15 cellular contexts compared by ENCODE assay signal in the genomic region with DNA sequence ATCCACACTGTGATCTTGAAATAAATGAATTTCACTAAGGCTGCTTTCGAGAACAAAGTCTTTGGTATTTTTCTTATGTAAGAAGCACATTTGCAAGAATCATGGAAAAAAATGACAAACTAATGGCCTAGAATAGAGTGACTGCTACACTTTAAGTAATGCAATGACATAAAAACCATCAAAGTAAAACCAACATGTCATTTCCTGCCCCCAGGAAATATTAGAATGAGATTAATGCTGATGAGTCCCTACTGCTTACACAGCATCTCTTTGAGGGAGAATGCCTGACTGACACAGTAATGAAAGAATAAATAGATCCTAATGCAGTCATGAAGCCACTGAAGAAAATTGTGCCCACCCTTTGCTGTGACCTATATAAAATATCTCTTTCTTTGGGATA.
"Had no signal": no experiment of that assay in that cellular context is flagged by ENCODE, and none has a peak within 500 bp of the region (broad histone marks: within the 10 kb centered on the region; RNA-seq: fewer than 3 reads in every experiment).

No MANE protein-coding gene starts in this region.

- H3K36me3 ChIP-seq: adrenal gland, brain microvascular endothelial cell, right atrium auricular region, tibial artery, vagina had no signal

- DNase-seq: activated naive CD4-positive, alpha-beta T cell treated with anti-CD3 and anti-CD28 coated beads, Interleukin-2, amount 50 U/mL, for 16 hours; adrenal gland; brain microvascular endothelial cell; cerebellar nuclear complex; dermis blood vessel endothelial cell; hippocampal formation; kidney glomerular epithelial cell; naive B cell; small intestine; tibial artery had no signal

- H3K27ac ChIP-seq: adrenal gland, brain microvascular endothelial cell, right atrium auricular region, tibial artery, vagina had no signal

- H3K27me3 ChIP-seq: adrenal gland, brain microvascular endothelial cell, right atrium auricular region, tibial artery, vagina had no signal

- H3K4me3 ChIP-seq: adrenal gland, lung, right atrium auricular region, tibial artery, vagina had no signal

- ATAC-seq: activated CD4-positive, CD25-positive, alpha-beta regulatory T cell treated with anti-CD3 and anti-CD28 coated beads, Interleukin-2, amount 50 U/mL, for 24 hours; stimulated activated memory B cell treated with anti-CD40 and anti-IgM and Interleukin-4, amounts not matched to agents 10 μg/mL and 1 μg/mL and 100 μg/mL, for 72 hours had no signal

- H3K4me1 ChIP-seq: adrenal gland, right atrium auricular region, vagina had no signal

- H3K9me3 ChIP-seq: adrenal gland, right atrium auricular region, tibial artery, vagina had no signal
